ENCODE assay signal across 8 cellular contexts in the genomic region with DNA sequence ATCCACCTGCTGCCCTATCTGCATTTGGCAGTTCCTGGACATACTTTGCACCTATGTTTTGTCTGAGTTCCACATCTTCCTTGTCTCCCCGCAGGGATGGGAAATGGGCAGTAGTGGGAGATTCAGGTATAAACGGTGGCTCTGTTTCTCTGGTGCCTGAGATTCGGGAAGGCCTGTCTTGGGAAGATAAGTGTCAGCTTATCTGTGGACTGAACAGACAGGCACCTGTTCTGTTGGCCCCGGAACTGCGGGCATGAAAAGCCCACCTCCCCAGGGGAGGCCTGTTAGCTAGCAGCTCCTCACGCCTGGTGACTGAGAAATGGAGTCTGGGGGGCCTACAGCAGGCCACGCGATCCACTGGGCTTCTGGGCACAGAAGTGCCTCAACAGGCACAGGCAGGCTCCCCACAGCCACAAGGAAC. TPM values are rescaled to one million over a fixed set of nuclear protein-coding genes. Genes with fewer than 3 reads are reported as not detected.
A peak's percentile ranks its signal among the peaks of the same experiment; 100 is the strongest.
DNase-seq lines count a peak whose midpoint lies in the region; ATAC-seq, FAIRE-seq and TF ChIP-seq lines count a peak whose summit lies in the region.

No MANE protein-coding gene starts in this region.

- POLR2A ChIA-PET in Panc1 (lab: Charles Lee) = interaction anchor here (1.4 kb wide), 1 partner anchor 21 kb away, joined by 8 read pairs; a partner anchor contains a TSS
- POLR2A ChIA-PET in PC-3 (lab: Charles Lee; ENCODE audit: unreplicated experiment) = no interaction called here

- H2AFZ ChIP-seq in PC-3 (ENCODE audit: low read length) = no peak overlapping the region

- H4K20me1 ChIP-seq in PC-3 (ENCODE audit: low read length) = no peaks in the 10 kb centered on the region

- peaks cover 4% of the 10 kb centered on the region for H3F3A ChIP-seq in PC-3 (ENCODE audit: low read length, unreplicated experiment)

- peaks cover 20% of the 10 kb centered on the region for H3K79me2 ChIP-seq in PC-3 (ENCODE audit: low read length)

- H3K4me2 ChIP-seq in PC-3 (ENCODE audit: low read length) = no peak overlapping the region

- in situ Hi-C loops in Panc1 (cut with HindIII; ENCODE audit: low pct_unique_long_range_greater_than_20kb, low sequenced_read_pairs) (no loop called here), KBM-7 (cut with MboI; ENCODE audit: low pct_unique_long_range_greater_than_20kb, low sequenced_read_pairs) (no loop called here)

- H3K9me3 ChIP-seq in Panc1 (ENCODE audit: control insufficient read depth, insufficient read depth, low read depth, low read length) (no peaks in the 10 kb centered on the region), prostate gland (no peaks in the 10 kb centered on the region), PC-3 (ENCODE audit: low read length) (no peaks in the 10 kb centered on the region)

- CTCF ChIA-PET in Panc1 (lab: Charles Lee) (interaction anchor here (1.3 kb wide), 1 partner anchor 15 kb away, joined by 3 read pairs; no protein-coding TSS in a partner anchor), PC-3 (lab: Charles Lee) (interaction anchor here (0.6 to 1.1 kb wide), 2 partner anchors 38 to 95 kb away, joined by 3 to 4 read pairs; no protein-coding TSS in a partner anchor)

- DNase-seq in GM12891 (ENCODE audit: insufficient read length, low spot score) = no peak
- DNase-seq in Panc1 (ENCODE audit: low read depth, low spot score) = no peak
- peak; percentile 71 to 77 for DNase-seq in erythroblast (lab: John Stamatoyannopoulos, UW)
- no peak for DNase-seq in prostate gland (ENCODE audit: low spot score)
- no peak for DNase-seq in GM19240 (ENCODE audit: insufficient read length, low spot score)
- DNase-seq in NCI-H1417 (lab: John Stamatoyannopoulos, UW) = no peak
- no peak for DNase-seq in PC-3
- no peak for DNase-seq in KBM-7

- ATAC-seq in Panc1 (no peak), PC-3 (no peak)

- intact Hi-C loops in Panc1 (cut with micrococcal nuclease; ENCODE audit: unreplicated experiment) = no loop called here
- intact Hi-C loops in prostate gland (cut with DNase I) = loop anchor here (10.0 kb wide), 1 partner anchor 90 kb away; a partner anchor contains a TSS
- intact Hi-C loops in PC-3 (cut with micrococcal nuclease) = loop anchor here (1.0 kb wide), 2 partner anchors 20 to 40 kb away; a partner anchor contains a TSS

- H3K27me3 ChIP-seq in Panc1 (ENCODE audit: control insufficient read depth, insufficient read depth, low read length) (no peaks in the 10 kb centered on the region), prostate gland (replicated peaks; ENCODE audit: insufficient read depth) (no peaks in the 10 kb centered on the region), PC-3 (ENCODE audit: low read length) (no peaks in the 10 kb centered on the region)

- H3K4me1 ChIP-seq in Panc1 (ENCODE audit: control insufficient read depth, insufficient read depth, low read length) = peaks cover 26% of the 10 kb centered on the region
- H3K4me1 ChIP-seq in prostate gland (replicated peaks) = peaks cover 29% of the 10 kb centered on the region
- peaks cover 25% of the 10 kb centered on the region for H3K4me1 ChIP-seq in PC-3 (ENCODE audit: insufficient read depth, low read length)

- TF ChIP-seq POLR2A in GM12891 (IDR thresholded peaks at IDR 0.05; ENCODE audit: low read depth, low read length) = no peak
- TF ChIP-seq POLR2A in erythroblast (IDR thresholded peaks at IDR 0.05; ENCODE audit: low read length) = no peak
- TF ChIP-seq POLR2A in prostate gland (IDR thresholded peaks at IDR 0.05) = no peak

- H3K9me2 ChIP-seq in PC-3 (replicated peaks; ENCODE audit: low read length) = no peaks in the 10 kb centered on the region

- no peak for FAIRE-seq in GM12891 (lab: Jason Lieb, UNC)

- H3K4me3 ChIP-seq in Panc1 (ENCODE audit: low read depth in 2 of 2, low read length in 2 of 2) (no peak overlapping the region), prostate gland (peak overlapping the region; percentile 53 to 85), PC-3 (ENCODE audit: low read length) (no peak overlapping the region)

- BruUV-seq in Panc1 (replicated peaks; lab: Mats Ljungman, UMichigan) = no TSS peak
- no TSS peak for BruUV-seq in PC-3 (replicated peaks; lab: Mats Ljungman, UMichigan)

- peaks cover 13% of the 10 kb centered on the region for H3K36me3 ChIP-seq in Panc1 (ENCODE audit: control insufficient read depth, insufficient read depth, low read length)
- H3K36me3 ChIP-seq in prostate gland = peaks cover 0 to 18% of the 10 kb centered on the region in 2 donors
- peaks cover 41% of the 10 kb centered on the region for H3K36me3 ChIP-seq in PC-3 (ENCODE audit: low read depth, low read length)

- H3K27ac ChIP-seq in Panc1 (ENCODE audit: low read length) = peak overlapping the region; percentile 57
- H3K27ac ChIP-seq in prostate gland = peak overlapping the region; percentile 97 to 98
- H3K27ac ChIP-seq in PC-3 (ENCODE audit: low read length) = no peak overlapping the region

- no peak overlapping the region for H3K9ac ChIP-seq in PC-3 (ENCODE audit: low read length)

- 41% methylated on average over 8 of the region's 8 CpGs for WGBS in prostate gland

- TF ChIP-seq CTCF in Panc1 (IDR thresholded peaks at IDR 0.05) = no peak
- no peak for TF ChIP-seq CTCF in prostate gland (IDR thresholded peaks at IDR 0.05)
- TF ChIP-seq CTCF in PC-3 (conservative IDR thresholded peaks at IDR 0.05; ENCODE audit: low read depth, low read length) = no peak

TF ChIP-seq in GM12891, 5 proteins besides CTCF, POLR2A, EP300 and RAD21:
- peak; percentile 25; the same call in 1 of the 2 replicates for TF ChIP-seq POLR2AphosphoS5 (IDR thresholded peaks at IDR 0.05; ENCODE audit: low read depth, low read length)
- no peak for TF ChIP-seq POU2F2 (IDR thresholded peaks at IDR 0.05; ENCODE audit: low read depth, low read length)

RNA-seq across cellular contexts. Expression of a gene that starts 5.8 kb away (rescaled TPM):
- 357 TPM for polyA plus RNA-seq in GM12891 (2012; ENCODE audit: low read depth, missing spikeins)
- 138 TPM for total RNA-seq in Panc1 (2021; ENCODE audit: unreplicated experiment)
- 185 TPM for polyA plus RNA-seq in Panc1 (2012; ENCODE audit: insufficient read length)
- total RNA-seq in prostate gland = 100 to 1,000 TPM; 177 to 230 TPM
- 353 and 376 TPM in 2 replicates for total RNA-seq in PC-3 (2014; rRNA removed)

RNA-seq across cellular contexts. Expression of a gene that starts 6.1 kb away (rescaled TPM):
- polyA plus RNA-seq in GM12891 (2012; ENCODE audit: low read depth, missing spikeins) = 70.2 TPM
- total RNA-seq in Panc1 (2021; ENCODE audit: unreplicated experiment) = 54.9 TPM
- polyA plus RNA-seq in Panc1 (2012; ENCODE audit: insufficient read length) = 54.0 TPM
- total RNA-seq in prostate gland = 10 to 100 TPM; 37.7 to 46.3 TPM
- total RNA-seq in PC-3 (2014; rRNA removed) = 40.7 and 44.3 TPM in 2 replicates

RNA-seq across cellular contexts. Expression of a gene that starts 13.5 kb away (rescaled TPM):
- polyA plus RNA-seq in GM12891 (2012; ENCODE audit: low read depth, missing spikeins) = 446 TPM
- total RNA-seq in Panc1 (2021; ENCODE audit: unreplicated experiment) = 13.7 TPM
- polyA plus RNA-seq in Panc1 (2012; ENCODE audit: insufficient read length) = 26.1 TPM
- total RNA-seq in prostate gland = 10 to 100 TPM; 30.6 to 43.2 TPM
- 22.5 and 28.4 TPM in 2 replicates for total RNA-seq in PC-3 (2014; rRNA removed)

RNA-seq across cellular contexts. Expression of a gene that starts 20.8 kb away (rescaled TPM):
- 367 TPM for polyA plus RNA-seq in GM12891 (2012; ENCODE audit: low read depth, missing spikeins)
- 126 TPM for total RNA-seq in Panc1 (2021; ENCODE audit: unreplicated experiment)
- 249 TPM for polyA plus RNA-seq in Panc1 (2012; ENCODE audit: insufficient read length)
- 100 to 1,000 TPM; 352 to 711 TPM for total RNA-seq in prostate gland
- 125 and 130 TPM in 2 replicates for total RNA-seq in PC-3 (2014; rRNA removed)

RNA-seq across cellular contexts. Expression of a gene that starts 21.0 kb away (rescaled TPM):
- not detected for polyA plus RNA-seq in GM12891 (2012; ENCODE audit: low read depth, missing spikeins)
- total RNA-seq in Panc1 (2021; ENCODE audit: unreplicated experiment) (not detected), prostate gland (not detected), PC-3 (2014; rRNA removed) (not detected in 2 replicates)
- not detected for polyA plus RNA-seq in Panc1 (2012; ENCODE audit: insufficient read length)

Comparison
In these comparisons a context has a peak if more than half of its experiments do, and no peak if none do; other contexts are left out.
1. DNase-seq: peak in erythroblast (2 of 2); none in GM12891 (single experiment), Panc1 (single experiment), prostate gland (single experiment), GM19240 (single experiment), NCI-H1417 (0 of 3), PC-3 (single experiment) and KBM-7 (single experiment).
2. H3K4me3 ChIP-seq: peak in prostate gland (2 of 2); none in Panc1 (0 of 2) and PC-3 (single experiment).